ENCODE assay signal across 20 cellular contexts in genomic region chr20:34971038-34971872, GRCh38. TPM values are rescaled to one million over a fixed set of nuclear protein-coding genes. Genes with fewer than 3 reads are reported as not detected.
"Had no signal": no experiment of that assay in that cellular context is flagged by ENCODE, and none has a peak within 500 bp of the region (broad histone marks: within the 10 kb centered on the region; RNA-seq: fewer than 3 reads in every experiment).

No MANE protein-coding gene starts in this region.

- H3K27ac ChIP-seq: body of pancreas, foreskin keratinocyte, lower lobe of right lung, psoas muscle, tibial artery had no signal

- H3K4me3 ChIP-seq: body of pancreas, lower lobe of right lung, psoas muscle, tibial artery had no signal

- H3K36me3 Mint-ChIP-seq: activated naive CD4-positive, alpha-beta T cell treated with anti-CD3 and anti-CD28 coated beads, Interleukin-2, amount 50 U/mL, for 72 hours; immature natural killer cell; naive thymus-derived CD4-positive, alpha-beta T cell; WTC11 had no signal

- H3K9me3 Mint-ChIP-seq: activated CD8-positive, alpha-beta T cell treated with anti-CD3 and anti-CD28 coated beads for 36 hours; activated naive CD4-positive, alpha-beta T cell treated with anti-CD3 and anti-CD28 coated beads, Interleukin-2, amount 50 U/mL, for 72 hours; activated T-cell treated with anti-CD3 and anti-CD28 coated beads, Interleukin-2, amount 50 U/mL, for 4 hours; central memory CD8-positive, alpha-beta T cell; immature natural killer cell; naive thymus-derived CD4-positive, alpha-beta T cell; WTC11 had no signal

- H3K27me3 Mint-ChIP-seq: activated CD8-positive, alpha-beta T cell treated with anti-CD3 and anti-CD28 coated beads for 36 hours; central memory CD8-positive, alpha-beta T cell had no signal

- H3K4me1 Mint-ChIP-seq: central memory CD8-positive, alpha-beta T cell; immature natural killer cell; naive thymus-derived CD4-positive, alpha-beta T cell had no signal

- H3K27ac Mint-ChIP-seq: activated CD8-positive, alpha-beta T cell treated with anti-CD3 and anti-CD28 coated beads for 36 hours; activated naive CD4-positive, alpha-beta T cell treated with anti-CD3 and anti-CD28 coated beads, Interleukin-2, amount 50 U/mL, for 72 hours; immature natural killer cell; T-helper 17 cell; WTC11 had no signal

- ATAC-seq: activated CD8-positive, alpha-beta T cell treated with anti-CD3 and anti-CD28 coated beads for 36 hours; activated naive CD4-positive, alpha-beta T cell treated with anti-CD3 and anti-CD28 coated beads, Interleukin-2, amount 50 U/mL, for 72 hours; activated T-cell treated with anti-CD3 and anti-CD28 coated beads, Interleukin-2, amount 50 U/mL, for 4 hours; body of pancreas; foreskin keratinocyte; lower lobe of right lung; naive thymus-derived CD4-positive, alpha-beta T cell; sciatic nerve; T-helper 17 cell; WTC11 had no signal

- H3K4me3 Mint-ChIP-seq: activated CD8-positive, alpha-beta T cell treated with anti-CD3 and anti-CD28 coated beads for 36 hours; activated T-cell treated with anti-CD3 and anti-CD28 coated beads, Interleukin-2, amount 50 U/mL, for 4 hours; central memory CD8-positive, alpha-beta T cell; immature natural killer cell; naive thymus-derived CD4-positive, alpha-beta T cell; T-helper 17 cell; WTC11 had no signal

- H3K36me3 ChIP-seq: lower lobe of right lung, tibial artery had no signal

- H3K27me3 ChIP-seq: body of pancreas had no signal

- H3K9me3 ChIP-seq: body of pancreas, lower lobe of right lung, psoas muscle, tibial artery had no signal

- DNase-seq: activated CD4-positive, alpha-beta T cell treated with anti-CD3 and anti-CD28 coated beads for 4 hours; activated CD8-positive, alpha-beta T cell treated with anti-CD3 and anti-CD28 coated beads for 36 hours; activated gamma-delta T cell; activated T-cell treated with anti-CD3 and anti-CD28 coated beads, Interleukin-2, amount 50 U/mL, for 4 hours; amniotic stem cell; body of pancreas; effector memory CD4-positive, alpha-beta T cell; foreskin keratinocyte; immature natural killer cell; lower lobe of right lung; naive thymus-derived CD4-positive, alpha-beta T cell; psoas muscle; stimulated activated CD4-positive, alpha-beta T cell treated with anti-CD3 and anti-CD28 coated beads, Interleukin-12 subunit alpha, Interleukin-12 subunit beta, amount 100 ng/mL, for 4 hours; stimulated activated CD4-positive, alpha-beta T cell treated with anti-CD3 and anti-CD28 coated beads, Interleukin-2, amount 100 ng/mL, for 24 hours; T-helper 17 cell; tibial artery had no signal

RNA-seq across cellular contexts. Expression of gene MYH7B, which starts 15.6 kb away (rescaled TPM):
- polyA plus RNA-seq: immature natural killer cell had no signal
